Comparison of ENCODE assay signal across 13 cellular contexts in genomic region chr5:40914835-40915234, GRCh38. TPM values are rescaled to one million over a fixed set of nuclear protein-coding genes. Genes with fewer than 3 reads are reported as not detected.
A peak's percentile ranks its signal among the peaks of the same experiment; 100 is the strongest.
DNase-seq lines count a peak whose midpoint lies in the region; ATAC-seq and TF ChIP-seq lines count a peak whose summit lies in the region.
"Had no signal": no experiment of that assay in that cellular context is flagged by ENCODE, and none has a peak within 500 bp of the region (broad histone marks: within the 10 kb centered on the region; RNA-seq: fewer than 3 reads in every experiment).

No MANE protein-coding gene starts in this region.

- WGBS in lung, 2 donors = 59 to 68% methylated on average over 7 of the region's 7 CpGs

- H3K4me1 Mint-ChIP-seq in stimulated activated naive CD8-positive, alpha-beta T cell treated with anti-CD3 and anti-CD28 coated beads, Interleukin-15, amount 100 ng/mL, for 72 hours = peaks cover 6% of the 10 kb centered on the region

- no peaks in the 10 kb centered on the region for H3K27me3 ChIP-seq in lung (ENCODE audit: control insufficient read depth, insufficient read depth)

- ATAC-seq in lung (ENCODE audit: insufficient read depth, low FRiP score) = peak; percentile 60
- no peak for ATAC-seq in stimulated activated naive CD8-positive, alpha-beta T cell treated with anti-CD3 and anti-CD28 coated beads, Interleukin-15, amount 100 ng/mL, for 72 hours
- no peak for ATAC-seq in HG03097 (IDR thresholded peaks at IDR 0.05; ENCODE audit: low FRiP score, unreplicated experiment)
- ATAC-seq: A549 had no signal

- no peak overlapping the region for H3K4me3 Mint-ChIP-seq in stimulated activated naive CD8-positive, alpha-beta T cell treated with anti-CD3 and anti-CD28 coated beads, Interleukin-15, amount 100 ng/mL, for 72 hours

- TF ChIP-seq CTCF in fibroblast of mammary gland (conservative IDR thresholded peaks at IDR 0.05; ENCODE audit: control insufficient read depth, insufficient read depth, low read depth, low read length) (no peak), lung (IDR thresholded peaks at IDR 0.05; ENCODE audit: control extremely low read depth, extremely low read depth) (no peak)

- DNase-seq in A172 (ENCODE audit: low spot score) (peak; percentile 26), OCI-M1 (lab: John Stamatoyannopoulos, UW) (peak; percentile 53), fibroblast of mammary gland (ENCODE audit: low read depth) (peak; percentile 89), lung (ENCODE audit: low spot score) (no peak), caudate nucleus (lab: John Stamatoyannopoulos, UW) (no peak)
- DNase-seq in stimulated activated naive CD8-positive, alpha-beta T cell treated with anti-CD3 and anti-CD28 coated beads, Interleukin-15, amount 100 ng/mL, for 72 hours = no peak
- no peak for DNase-seq in activated CD4-positive, CD25-positive, alpha-beta regulatory T cell treated with anti-CD3 and anti-CD28 coated beads, Interleukin-2, amount 50 U/mL, for 72 hours
- DNase-seq: activated CD4-positive, alpha-beta T cell treated with anti-CD3 and anti-CD28 coated beads, Interleukin-2, amount 50 U/mL, for 1 hour; NCI-H1436; NCI-H774; psoas muscle had no signal

- H3K9me3 Mint-ChIP-seq in stimulated activated naive CD8-positive, alpha-beta T cell treated with anti-CD3 and anti-CD28 coated beads, Interleukin-15, amount 100 ng/mL, for 72 hours = no peaks in the 10 kb centered on the region

- peaks cover 32% of the 10 kb centered on the region for H3K27me3 Mint-ChIP-seq in stimulated activated naive CD8-positive, alpha-beta T cell treated with anti-CD3 and anti-CD28 coated beads, Interleukin-15, amount 100 ng/mL, for 72 hours

- H3K4me3 ChIP-seq in fibroblast of mammary gland (ENCODE audit: control insufficient read depth, low read depth, low read length) = no peak overlapping the region
- no peak overlapping the region for H3K4me3 ChIP-seq in lung
- H3K4me3 ChIP-seq: A549, psoas muscle had no signal

- H3K27ac ChIP-seq in lung (ENCODE audit: low read depth in 1 of 2, low read length in 1 of 2) (no peak overlapping the region), caudate nucleus (ENCODE audit: low read depth, low read length) (no peak overlapping the region)
- H3K27ac ChIP-seq: A549, psoas muscle had no signal

- no peaks in the 10 kb centered on the region for H3K9me3 ChIP-seq in lung (ENCODE audit: control insufficient read depth in 2 of 2, insufficient read depth in 1 of 2, low read length in 1 of 2)
- H3K9me3 ChIP-seq: A549, psoas muscle had no signal

- peaks cover 3 to 6% of the 10 kb centered on the region in 2 donors for H3K4me1 ChIP-seq in lung (ENCODE audit: control insufficient read depth in 2 of 2, insufficient read depth in 2 of 2, low read length in 2 of 2)
- H3K4me1 ChIP-seq: A549, psoas muscle had no signal

- H3K27ac Mint-ChIP-seq in stimulated activated naive CD8-positive, alpha-beta T cell treated with anti-CD3 and anti-CD28 coated beads, Interleukin-15, amount 100 ng/mL, for 72 hours = no peak overlapping the region

- no peaks in the 10 kb centered on the region for H3K36me3 ChIP-seq in lung (ENCODE audit: control insufficient read depth in 2 of 2, insufficient read depth in 2 of 2, low read length in 2 of 2)

RNA-seq across cellular contexts. Expression of gene C7, which starts 5.5 kb away (rescaled TPM):
- total RNA-seq in A172 (2014; rRNA removed; shearing (Covaris generic)) = not detected in 2 replicates
- 100 to 1,000 TPM; 165 to 763 TPM for total RNA-seq in lung
- polyA plus RNA-seq in lung = 10 to 100 TPM; 46.2 to 75.8 TPM
- polyA plus RNA-seq: A549 had no signal

Comparison
In these comparisons a context has a peak if more than half of its experiments do, and no peak if none do; other contexts are left out.
1. DNase-seq: peak in A172 (single experiment), OCI-M1 (single experiment) and fibroblast of mammary gland (single experiment); none in lung (single experiment), stimulated activated naive CD8-positive, alpha-beta T cell treated with anti-CD3 and anti-CD28 coated beads, Interleukin-15, amount 100 ng/mL, for 72 hours (0 of 2), caudate nucleus (0 of 61) and activated CD4-positive, CD25-positive, alpha-beta regulatory T cell treated with anti-CD3 and anti-CD28 coated beads, Interleukin-2, amount 50 U/mL, for 72 hours (single experiment).
2. RNA of gene C7, which starts 5.5 kb away (total RNA-seq): 165 to 763 TPM in lung; not detected in A172; every median in the first group is over 100 times any median in the second.